14 cellular contexts compared by ENCODE assay signal in genomic region chrX:11540532-11541377, GRCh38.
DNase-seq lines count a peak whose midpoint lies in the region; ATAC-seq and TF ChIP-seq lines count a peak whose summit lies in the region.
"Had no signal": no experiment of that assay in that cellular context is flagged by ENCODE, and none has a peak within 500 bp of the region (broad histone marks: within the 10 kb centered on the region; RNA-seq: fewer than 3 reads in every experiment).

No MANE protein-coding gene starts in this region.

- no peaks in the 10 kb centered on the region for H3K4me1 Mint-ChIP-seq in Caco-2 (ENCODE audit: low read depth, unreplicated experiment)
- H3K4me1 Mint-ChIP-seq in activated T-helper 17 cell treated with anti-CD3 and anti-CD28 coated beads, Interleukin-2, amount 50 U/mL, for 72 hours = no peaks in the 10 kb centered on the region
- H3K4me1 Mint-ChIP-seq: activated B cell treated with CpG ODN at 0.5 μM for 24 hours had no signal

- H3K4me1 ChIP-seq in sigmoid colon (peaks cover 0 to 9% (median 7%) of the 10 kb centered on the region in 4 donors), Caco-2 (no peaks in the 10 kb centered on the region)
- H3K4me1 ChIP-seq: upper lobe of left lung had no signal

- H3K27ac Mint-ChIP-seq in Caco-2 (ENCODE audit: unreplicated experiment) = no peak overlapping the region
- no peak overlapping the region for H3K27ac Mint-ChIP-seq in activated T-helper 17 cell treated with anti-CD3 and anti-CD28 coated beads, Interleukin-2, amount 50 U/mL, for 72 hours
- H3K27ac Mint-ChIP-seq: activated B cell treated with CpG ODN at 0.5 μM for 24 hours had no signal

- POLR2A ChIA-PET in Caco-2 (lab: Charles Lee) = no interaction called here

- TF ChIP-seq POLR2A in sigmoid colon (IDR thresholded peaks at IDR 0.05) = no peak

- TF ChIP-seq CTCF in sigmoid colon (IDR thresholded peaks at IDR 0.05) (no peak), Caco-2 (IDR thresholded peaks at IDR 0.05; ENCODE audit: insufficient read depth in 1 of 2, low read depth in 1 of 2, low read length in 1 of 2, severe bottlenecking in 1 of 2, unreplicated experiment in 1 of 2) (no peak)

- no peaks in the 10 kb centered on the region for H3K36me3 ChIP-seq in sigmoid colon
- H3K36me3 ChIP-seq in Caco-2 (ENCODE audit: control insufficient read depth, insufficient read depth, low read length) = no peaks in the 10 kb centered on the region
- H3K36me3 ChIP-seq: upper lobe of left lung had no signal

- no peaks in the 10 kb centered on the region for H3K9me3 Mint-ChIP-seq in Caco-2 (ENCODE audit: unreplicated experiment)
- no peaks in the 10 kb centered on the region for H3K9me3 Mint-ChIP-seq in activated T-helper 17 cell treated with anti-CD3 and anti-CD28 coated beads, Interleukin-2, amount 50 U/mL, for 72 hours
- H3K9me3 Mint-ChIP-seq: activated B cell treated with CpG ODN at 0.5 μM for 24 hours had no signal

- BruUV-seq in Caco-2 (replicated peaks; lab: Mats Ljungman, UMichigan) = no TSS peak

- CTCF ChIA-PET in Caco-2 (lab: Charles Lee) = no interaction called here

- H3K27me3 ChIP-seq in sigmoid colon (no peaks in the 10 kb centered on the region), Caco-2 (replicated peaks; ENCODE audit: control insufficient read depth, insufficient read depth, low read length) (no peaks in the 10 kb centered on the region)
- H3K27me3 ChIP-seq: upper lobe of left lung had no signal

- no peak overlapping the region for H3K4me3 Mint-ChIP-seq in Caco-2 (ENCODE audit: unreplicated experiment)
- H3K4me3 Mint-ChIP-seq in activated T-helper 17 cell treated with anti-CD3 and anti-CD28 coated beads, Interleukin-2, amount 50 U/mL, for 72 hours = no peak overlapping the region
- H3K4me3 Mint-ChIP-seq: activated B cell treated with CpG ODN at 0.5 μM for 24 hours had no signal

- ATAC-seq in GM19035 (IDR thresholded peaks at IDR 0.05; ENCODE audit: unreplicated experiment) (peak; percentile 82), HG02884 (IDR thresholded peaks at IDR 0.05; ENCODE audit: unreplicated experiment) (peak; percentile 84)
- no peak for ATAC-seq in activated T-helper 17 cell treated with anti-CD3 and anti-CD28 coated beads, Interleukin-2, amount 50 U/mL, for 72 hours (replicated peaks)

- intact Hi-C loops in sigmoid colon (cut with DNase I) = no loop called here
- intact Hi-C loops in Caco-2 (cut with micrococcal nuclease; ENCODE audit: unreplicated experiment) = no loop called here

- peak overlapping the region in 3 of 4 donors; percentile 34 to 63 (median 46) for H3K27ac ChIP-seq in sigmoid colon

- TF ChIP-seq EP300 in sigmoid colon (IDR thresholded peaks at IDR 0.05) = peak in 3 of 4 donors; percentile 28 to 89 (median 73)

- H3K9me3 ChIP-seq in sigmoid colon = no peaks in the 10 kb centered on the region
- H3K9me3 ChIP-seq in Caco-2 = no peaks in the 10 kb centered on the region
- H3K9me3 ChIP-seq: upper lobe of left lung had no signal

- DNase-seq in SKM-1 (lab: John Stamatoyannopoulos, UW; ENCODE audit: unreplicated experiment) (peak; percentile 6), sigmoid colon (no peak), pons (ENCODE audit: low spot score) (no peak), Caco-2 (no peak)
- no peak for DNase-seq in stimulated activated CD4-positive, alpha-beta T cell treated with anti-CD3 and anti-CD28 coated beads, Interleukin-2, amount 100 ng/mL, for 48 hours
- DNase-seq: activated B cell treated with CpG ODN at 0.5 μM for 24 hours; caudate nucleus; kidney glomerular epithelial cell; NCI-H2081 treated with DMSO at 0.1 percent for 48 hours; stimulated activated CD4-positive, alpha-beta T cell treated with anti-CD3 and anti-CD28 coated beads, Interleukin-15, amount 100 ng/mL, for 24 hours had no signal

- WGBS in sigmoid colon, 2 donors = 72 to 82% methylated on average over 4 of the region's 4 CpGs

- no peaks in the 10 kb centered on the region for H3K36me3 Mint-ChIP-seq in Caco-2 (ENCODE audit: insufficient read depth, unreplicated experiment)
- H3K36me3 Mint-ChIP-seq in activated T-helper 17 cell treated with anti-CD3 and anti-CD28 coated beads, Interleukin-2, amount 50 U/mL, for 72 hours (ENCODE audit: low read depth) = no peaks in the 10 kb centered on the region

- no peaks in the 10 kb centered on the region for H3K27me3 Mint-ChIP-seq in Caco-2 (ENCODE audit: insufficient read depth, unreplicated experiment)
- H3K27me3 Mint-ChIP-seq in activated T-helper 17 cell treated with anti-CD3 and anti-CD28 coated beads, Interleukin-2, amount 50 U/mL, for 72 hours = peaks cover 3% of the 10 kb centered on the region

- no peak overlapping the region for H3K4me3 ChIP-seq in sigmoid colon
- H3K4me3 ChIP-seq in Caco-2 (ENCODE audit: low read depth, low read length) = no peak overlapping the region
- H3K4me3 ChIP-seq: upper lobe of left lung had no signal
